Comparison of ENCODE assay signal across 1 cellular context in the genomic region with DNA sequence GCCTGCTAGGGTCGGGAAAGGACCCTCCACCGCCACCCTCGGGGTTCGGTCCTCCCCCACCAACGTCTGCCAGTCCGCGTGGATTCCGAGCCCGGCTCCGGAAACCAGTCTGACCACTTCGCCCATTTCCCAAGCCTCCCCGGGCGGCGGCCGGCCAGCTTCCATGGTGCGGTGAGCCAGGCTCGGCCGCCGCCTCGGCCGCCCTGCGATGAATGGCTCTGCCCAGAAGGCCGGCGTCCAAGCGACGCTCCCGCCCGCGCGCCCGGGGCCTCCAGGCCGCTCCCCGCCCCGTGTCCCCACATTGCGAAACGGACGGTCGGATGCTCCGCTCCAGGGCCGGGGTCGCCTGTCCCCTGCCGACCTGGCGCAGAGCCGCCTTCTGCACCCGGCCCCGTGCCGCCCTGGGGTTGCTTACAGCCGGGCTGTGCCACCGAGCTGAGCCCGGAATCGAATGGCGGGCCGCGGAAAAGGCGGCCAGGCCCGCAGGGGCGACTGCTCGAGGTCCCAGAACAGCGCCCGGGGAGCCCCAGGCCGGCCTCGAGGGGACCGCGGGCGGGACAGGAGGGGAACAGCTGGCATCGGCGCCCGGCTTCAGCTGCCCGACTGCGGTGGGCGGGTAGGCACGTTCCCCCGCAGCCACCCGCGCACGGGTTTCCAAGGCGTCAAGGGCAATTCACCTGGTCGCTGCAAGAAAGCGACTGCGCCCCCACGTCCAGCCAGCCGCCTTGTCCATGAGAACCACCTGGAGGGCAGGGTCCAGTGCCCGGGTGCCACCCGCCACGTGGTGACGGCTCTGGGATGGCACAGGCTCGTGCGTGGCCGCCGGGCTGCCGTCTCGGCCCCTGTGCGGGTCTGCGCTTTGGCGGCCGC.
TF ChIP-seq lines count a peak whose summit lies in the region.

No MANE protein-coding gene starts in this region.

TF ChIP-seq in endothelial cell of umbilical vein, 7 proteins besides CTCF, POLR2A, EP300 and RAD21:
- TF ChIP-seq JUN (IDR thresholded peaks at IDR 0.05; ENCODE audit: borderline replicate concordance, insufficient read depth, insufficient read length, low read depth) (no peak), POLR2AphosphoS5 (IDR thresholded peaks at IDR 0.05; ENCODE audit: insufficient read depth, low read depth, low read length) (no peak), FOS (IDR thresholded peaks at IDR 0.05; ENCODE audit: borderline replicate concordance, insufficient read depth, low read length) (no peak), EZH2 (IDR thresholded peaks at IDR 0.05; ENCODE audit: borderline replicate concordance, low read depth, low read length, severe bottlenecking) (peak; percentile 98), GATA2 (IDR thresholded peaks at IDR 0.05; ENCODE audit: insufficient read depth, insufficient read length, low read depth, low read length) (no peak), MYC (IDR thresholded peaks at IDR 0.05; ENCODE audit: low read depth, low read length) (no peak)
- TF ChIP-seq, protein P1, sequence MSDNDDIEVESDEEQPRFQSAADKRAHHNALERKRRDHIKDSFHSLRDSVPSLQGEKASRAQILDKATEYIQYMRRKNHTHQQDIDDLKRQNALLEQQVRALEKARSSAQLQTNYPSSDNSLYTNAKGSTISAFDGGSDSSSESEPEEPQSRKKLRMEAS (IDR thresholded peaks at IDR 0.05; ENCODE audit: insufficient read depth, insufficient read length) = no peak
